Comparison of ENCODE assay signal across 1 cellular context in genomic region chr5:173746050-173746449, GRCh38.
TF ChIP-seq lines count a peak whose summit lies in the region.

No MANE protein-coding gene starts in this region.

TF ChIP-seq in H1, 55 proteins besides CTCF, POLR2A, EP300 and RAD21:
- TF ChIP-seq TAF1 (IDR thresholded peaks at IDR 0.05; ENCODE audit: low read depth, low read length) (no peak), POLR2AphosphoS5 (IDR thresholded peaks at IDR 0.05; ENCODE audit: low read depth, low read length) (no peak), KDM5A (IDR thresholded peaks at IDR 0.05; ENCODE audit: low read length) (no peak), BRCA1 (IDR thresholded peaks at IDR 0.05; ENCODE audit: low read depth, low read length) (no peak), FOSL1 (IDR thresholded peaks at IDR 0.05; ENCODE audit: insufficient read depth, low read depth, low read length) (no peak), TEAD4 (IDR thresholded peaks at IDR 0.05; ENCODE audit: low read depth, low read length) (no peak), E2F6 (IDR thresholded peaks at IDR 0.05) (no peak), GABPA (IDR thresholded peaks at IDR 0.05; ENCODE audit: borderline replicate concordance, insufficient read depth, low read length) (no peak), JUN (IDR thresholded peaks at IDR 0.05; ENCODE audit: low read depth, low read length) (no peak), TCF12 (IDR thresholded peaks at IDR 0.05; ENCODE audit: low read depth, low read length) (no peak), SUZ12 (IDR thresholded peaks at IDR 0.05; ENCODE audit: low read length) (no peak), MAFK (IDR thresholded peaks at IDR 0.05; ENCODE audit: low read depth, low read length) (peak; percentile 31; the same call in 1 of the 2 replicates), USF2 (IDR thresholded peaks at IDR 0.05; ENCODE audit: low read length) (no peak), YY1 (IDR thresholded peaks at IDR 0.05; ENCODE audit: low read depth, low read length) (no peak), RXRA (IDR thresholded peaks at IDR 0.05; ENCODE audit: insufficient read depth, low read depth, low read length) (no peak), MAX (IDR thresholded peaks at IDR 0.05) (no peak), BACH1 (IDR thresholded peaks at IDR 0.05; ENCODE audit: low read length) (peak; percentile 27; the same call in 1 of the 2 replicates)
